14 cellular contexts compared by ENCODE assay signal in the genomic region with DNA sequence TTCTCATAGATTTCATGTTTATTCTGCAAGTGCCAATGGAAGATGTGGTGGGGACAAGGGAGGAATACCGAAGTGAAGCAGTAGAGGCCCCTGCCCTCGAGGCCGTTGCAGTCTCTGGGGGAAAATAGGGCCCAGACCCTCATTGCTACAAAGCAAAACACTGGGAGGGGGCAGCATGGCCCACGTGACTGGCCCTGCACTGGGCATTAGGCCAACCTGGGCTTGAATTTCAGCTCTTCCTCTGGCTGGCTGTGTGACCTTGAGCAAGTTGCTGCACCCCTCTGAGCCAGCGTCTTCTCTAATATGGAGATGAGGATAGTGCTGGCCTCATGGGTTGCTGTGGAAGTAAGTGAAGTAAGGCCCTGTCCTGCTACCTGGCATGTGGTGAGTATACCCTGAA. TPM values are rescaled to one million over a fixed set of nuclear protein-coding genes. Genes with fewer than 3 reads are reported as not detected.
DNase-seq lines count a peak whose midpoint lies in the region; FAIRE-seq and TF ChIP-seq lines count a peak whose summit lies in the region.
"Had no signal": no experiment of that assay in that cellular context is flagged by ENCODE, and none has a peak within 500 bp of the region (broad histone marks: within the 10 kb centered on the region; RNA-seq: fewer than 3 reads in every experiment).

No MANE protein-coding gene starts in this region.

- no peaks in the 10 kb centered on the region for H3K36me3 ChIP-seq in Peyer's patch
- H3K36me3 ChIP-seq in mesendoderm (ENCODE audit: control insufficient read depth, insufficient read depth, low read length), result no peaks in the 10 kb centered on the region

- TF ChIP-seq CTCF in Peyer's patch (IDR thresholded peaks at IDR 0.05), result no peak

- H3K4me2 ChIP-seq in mesendoderm (ENCODE audit: low read length), result no peak overlapping the region
- H3K4me2 ChIP-seq: GM23338 had no signal

- no peak overlapping the region for H3K9ac ChIP-seq in mesendoderm (ENCODE audit: low read length)

- no peak overlapping the region for H4K8ac ChIP-seq in mesendoderm (ENCODE audit: low read depth, low read length)

- FAIRE-seq in frontal cortex (lab: Jason Lieb, UNC), result no peak

- no peak overlapping the region for H2BK5ac ChIP-seq in mesendoderm (ENCODE audit: low read length)

- WGBS in mesendoderm (ENCODE audit: extremely low coverage, insufficient coverage, low lambda C conversion rate), result no CpG with 5 or more reads among the region's 5 CpGs

- H3K23ac ChIP-seq in mesendoderm (ENCODE audit: low read length), result no peak overlapping the region

- no peaks in the 10 kb centered on the region for H3K79me2 ChIP-seq in mesendoderm (ENCODE audit: control insufficient read depth, insufficient read depth, low read length)

- intact Hi-C loops in dendritic cell treated with granulocyte-macrophage colony-stimulating factor and Interleukin-4, amounts not matched to agents 40 ng/mL and 50 ng/mL, for 4 days (cut with micrococcal nuclease), result no loop called here

- H3K27ac Mint-ChIP-seq in dendritic cell treated with granulocyte-macrophage colony-stimulating factor and Interleukin-4, amounts not matched to agents 40 ng/mL and 50 ng/mL, for 4 days, result peak overlapping the region; percentile 31
- H3K27ac Mint-ChIP-seq: activated naive CD8-positive, alpha-beta T cell; CD8-positive, alpha-beta T cell; effector memory CD8-positive, alpha-beta T cell; GM23338; T-helper 17 cell had no signal

- H3K27me3 ChIP-seq in Peyer's patch (no peaks in the 10 kb centered on the region), mesendoderm (ENCODE audit: insufficient read depth, low read length, poor library complexity) (no peaks in the 10 kb centered on the region)

- no peaks in the 10 kb centered on the region for H3K79me1 ChIP-seq in mesendoderm (ENCODE audit: low read length)

- H3K4ac ChIP-seq in mesendoderm (ENCODE audit: low read depth, low read length), result no peak overlapping the region

- H3K27ac ChIP-seq in Peyer's patch (peak overlapping the region in 3 of 4 donors; percentile 49 to 83 (median 83)), mesendoderm (ENCODE audit: low read depth, low read length) (peak overlapping the region; percentile 76), temporal lobe (ENCODE audit: low read depth, low read length) (peak overlapping the region; percentile 88)

- H3K9me3 Mint-ChIP-seq in dendritic cell treated with granulocyte-macrophage colony-stimulating factor and Interleukin-4, amounts not matched to agents 40 ng/mL and 50 ng/mL, for 4 days, result no peaks in the 10 kb centered on the region
- H3K9me3 Mint-ChIP-seq: CD8-positive, alpha-beta T cell; effector memory CD8-positive, alpha-beta T cell; GM23338 had no signal

- H3K27me3 Mint-ChIP-seq in dendritic cell treated with granulocyte-macrophage colony-stimulating factor and Interleukin-4, amounts not matched to agents 40 ng/mL and 50 ng/mL, for 4 days, result peaks cover 32% of the 10 kb centered on the region

- no peak for TF ChIP-seq POLR2A in Peyer's patch (IDR thresholded peaks at IDR 0.05)

- no peak overlapping the region for H2AK5ac ChIP-seq in mesendoderm (ENCODE audit: low read length)

- peaks cover 45% of the 10 kb centered on the region for H3K4me1 Mint-ChIP-seq in dendritic cell treated with granulocyte-macrophage colony-stimulating factor and Interleukin-4, amounts not matched to agents 40 ng/mL and 50 ng/mL, for 4 days (ENCODE audit: low read depth)
- H3K4me1 Mint-ChIP-seq: T-helper 17 cell had no signal

- H3K4me3 Mint-ChIP-seq in dendritic cell treated with granulocyte-macrophage colony-stimulating factor and Interleukin-4, amounts not matched to agents 40 ng/mL and 50 ng/mL, for 4 days, result no peak overlapping the region
- H3K4me3 Mint-ChIP-seq: activated naive CD8-positive, alpha-beta T cell; CD8-positive, alpha-beta T cell; effector memory CD8-positive, alpha-beta T cell; GM23338; T-helper 17 cell had no signal

- H3K36me3 Mint-ChIP-seq in dendritic cell treated with granulocyte-macrophage colony-stimulating factor and Interleukin-4, amounts not matched to agents 40 ng/mL and 50 ng/mL, for 4 days (ENCODE audit: low read depth), result no peaks in the 10 kb centered on the region
- H3K36me3 Mint-ChIP-seq: activated naive CD8-positive, alpha-beta T cell; CD8-positive, alpha-beta T cell had no signal

- no peak overlapping the region for H2BK15ac ChIP-seq in mesendoderm (replicated peaks; ENCODE audit: low read depth)

- no peaks in the 10 kb centered on the region for H3K9me3 ChIP-seq in Peyer's patch

- H3K4me3 ChIP-seq in Peyer's patch, result no peak overlapping the region
- no peak overlapping the region for H3K4me3 ChIP-seq in mesendoderm (ENCODE audit: low read length)
- H3K4me3 ChIP-seq: GM23338 had no signal

- H3K4me1 ChIP-seq in Peyer's patch (peaks cover 0 to 55% (median 0%) of the 10 kb centered on the region in 4 donors), mesendoderm (ENCODE audit: control insufficient read depth, low read depth, low read length) (peaks cover 14% of the 10 kb centered on the region)

- no peak overlapping the region for H3K56ac ChIP-seq in mesendoderm (ENCODE audit: low read length)

- no peak overlapping the region for H4K5ac ChIP-seq in mesendoderm (ENCODE audit: low read length)

- DNase-seq in Peyer's patch, result no peak
- DNase-seq in mesendoderm, result no peak
- no peak for DNase-seq in 8988T
- DNase-seq in frontal cortex (ENCODE audit: low spot score in 2 of 2), result no peak
- DNase-seq in activated gamma-delta T cell (lab: John Stamatoyannopoulos, UW), result no peak
- no peak for DNase-seq in activated naive CD4-positive, alpha-beta T cell (lab: John Stamatoyannopoulos, UW)
- DNase-seq: CD8-positive, alpha-beta T cell; effector memory CD8-positive, alpha-beta T cell; NCI-H1417; T-helper 17 cell had no signal

- H2BK120ac ChIP-seq in mesendoderm (ENCODE audit: low read depth, low read length), result no peak overlapping the region

- no peak overlapping the region for H3K18ac ChIP-seq in mesendoderm (ENCODE audit: low read length)

RNA-seq across cellular contexts. Expression of gene SYNPO, which starts 0.7 kb away (rescaled TPM):
- total RNA-seq in Peyer's patch, result 10 to 100 TPM; 28.1 to 93.3 (median 75.8) TPM
- polyA plus RNA-seq in mesendoderm (2013, experiment 1 of 2), result 1.7 TPM
- polyA plus RNA-seq in mesendoderm (2013, experiment 2 of 2), result 1.6 TPM
- total RNA-seq in temporal lobe, result 4.9 TPM
- 3.7 TPM for total RNA-seq in frontal cortex

RNA-seq across cellular contexts. Expression of gene MYOZ3, which starts 21.3 kb away (rescaled TPM):
- total RNA-seq in Peyer's patch, result under 1 TPM in 1 of 4 donors, not detected in 3; 0.54 TPM
- polyA plus RNA-seq in mesendoderm (2013, experiment 1 of 2), result 11.8 TPM
- polyA plus RNA-seq in mesendoderm (2013, experiment 2 of 2), result 11.5 TPM
- total RNA-seq in temporal lobe, result 3.9 TPM
- total RNA-seq in frontal cortex, result 3.7 TPM
- total RNA-seq: CD8-positive, alpha-beta T cell; T-helper 17 cell had no signal
